Comparison of ENCODE assay signal across 8 cellular contexts in genomic region chr5:157328277-157328912, GRCh38.
DNase-seq lines count a peak whose midpoint lies in the region; ATAC-seq lines count a peak whose summit lies in the region.

No MANE protein-coding gene starts in this region.

- no peaks in the 10 kb centered on the region for H3K4me1 ChIP-seq in ACC112 (ENCODE audit: control insufficient read depth, insufficient read depth, low read length, unreplicated experiment)

- no peaks in the 10 kb centered on the region for H3K36me3 ChIP-seq in ACC112 (ENCODE audit: insufficient read depth, low read length)

- DNase-seq in NCI-H146 (lab: John Stamatoyannopoulos, UW) = peak; percentile 55
- DNase-seq in T-helper 22 cell (ENCODE audit: low read depth) = peak; percentile 14
- DNase-seq in T47D (ENCODE audit: low read depth in 1 of 2, low spot score in 1 of 2) = peak; percentile 79 to 82
- DNase-seq in islet precursor cell = peak; percentile 80
- peak; percentile 33 to 47 for DNase-seq in stimulated activated CD4-positive, alpha-beta T cell treated with anti-CD3 and anti-CD28 coated beads, Interleukin-12 subunit alpha, Interleukin-12 subunit beta, amount 100 ng/mL, for 24 hours (ENCODE audit: low read depth in 2 of 2)

- H3K4me3 ChIP-seq in ACC112 (ENCODE audit: low read depth, low read length) = peak overlapping the region; percentile 62

- no peak overlapping the region for H3K27ac ChIP-seq in ACC112 (ENCODE audit: low read depth, low read length)

- peak; percentile 71 for ATAC-seq in GM18499 (IDR thresholded peaks at IDR 0.05; ENCODE audit: insufficient read depth, unreplicated experiment)
- peak; percentile 92 for ATAC-seq in HG02870 (IDR thresholded peaks at IDR 0.05; ENCODE audit: unreplicated experiment)

- 0 out of 2 replicates have a peak, but pooled peaks cover 3% of the 10 kb centered on the region for H3K27me3 ChIP-seq in ACC112 (ENCODE audit: insufficient read depth, low read length)

- H2AFZ ChIP-seq in ACC112 (ENCODE audit: low read length, unreplicated experiment) = peak overlapping the region; percentile 73

- in situ Hi-C loops in T47D (cut with HindIII; ENCODE audit: low pct_unique_long_range_greater_than_20kb, low sequenced_read_pairs) = no loop called here

- no peaks in the 10 kb centered on the region for H3K79me2 ChIP-seq in ACC112 (ENCODE audit: control insufficient read depth, insufficient read depth, low read length, unreplicated experiment)

Comparison
In these comparisons a context has a peak if more than half of its experiments do, and no peak if none do; other contexts are left out.
1. DNase-seq: peak in every context shown above with its lines; median percentile 80 in T47D; 80 in islet precursor cell; 55 in NCI-H146; 40 in stimulated activated CD4-positive, alpha-beta T cell treated with anti-CD3 and anti-CD28 coated beads, Interleukin-12 subunit alpha, Interleukin-12 subunit beta, amount 100 ng/mL, for 24 hours; 14 in T-helper 22 cell.